16 cellular contexts compared by ENCODE assay signal in the genomic region with DNA sequence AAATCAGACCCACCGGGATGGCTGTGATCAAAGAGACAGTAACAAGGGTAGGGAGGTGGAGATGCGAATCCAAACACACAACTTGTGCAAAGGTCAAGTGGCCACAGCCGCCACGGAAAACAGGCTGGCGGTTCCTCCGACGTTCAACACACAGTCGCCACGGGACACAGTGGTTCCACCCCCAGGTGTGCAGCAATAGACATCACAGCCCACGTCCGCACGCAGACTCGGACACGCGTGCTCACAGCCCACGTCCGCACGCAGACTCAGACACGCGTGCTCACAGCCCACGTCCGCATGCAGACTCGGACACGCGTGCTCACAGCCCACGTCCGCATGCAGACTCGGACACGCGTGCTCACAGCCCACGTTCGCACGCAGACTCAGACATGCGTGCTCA.
DNase-seq lines count a peak whose midpoint lies in the region; TF ChIP-seq lines count a peak whose summit lies in the region.
"Had no signal": no experiment of that assay in that cellular context is flagged by ENCODE, and none has a peak within 500 bp of the region (broad histone marks: within the 10 kb centered on the region; RNA-seq: fewer than 3 reads in every experiment).

No MANE protein-coding gene starts in this region.

- H3K79me2 ChIP-seq in neural progenitor cell (ENCODE audit: low read depth): no peaks in the 10 kb centered on the region

- DNase-seq in activated T-cell treated with anti-CD3 and anti-CD28 coated beads, Interleukin-2, amount 50 U/mL, for 24 hours: no peak
- DNase-seq in activated T-cell treated with anti-CD3 and anti-CD28 coated beads for 4 hours (no peak), coronary artery (ENCODE audit: low spot score) (no peak), neural progenitor cell (ENCODE audit: low spot score) (no peak), transverse colon (no peak), glomerular visceral epithelial cell (ENCODE audit: extremely low spot score) (no peak), globus pallidus (ENCODE audit: low spot score) (no peak), NCI-H345 (lab: John Stamatoyannopoulos, UW) (no peak)
- DNase-seq: activated CD4-positive, CD25-positive, alpha-beta regulatory T cell; activated naive CD8-positive, alpha-beta T cell treated with anti-CD3 and anti-CD28 coated beads, Interleukin-2, amount 10 ng/mL, durations not matched to agents 7 days and 5 days; cortex of kidney; H7; NCI-H146; NCI-H446 treated with DMSO at 0.1 percent for 48 hours; SW 1271 had no signal

- H3K4me3 ChIP-seq in coronary artery: no peak overlapping the region
- H3K4me3 ChIP-seq in neural progenitor cell: no peak overlapping the region
- H3K4me3 ChIP-seq in transverse colon: no peak overlapping the region

- in situ Hi-C loops in transverse colon (cut with MboI; ENCODE audit: low pct_ligation_motif_present in 1 of 4, low pct_unique_long_range_greater_than_20kb in 1 of 4, low sequenced_read_pairs in 3 of 4): no loop called here

- no peak overlapping the region for H3K4me3 Mint-ChIP-seq in activated T-cell treated with anti-CD3 and anti-CD28 coated beads, Interleukin-2, amount 50 U/mL, for 24 hours
- H3K4me3 Mint-ChIP-seq in neural progenitor cell: no peak overlapping the region
- H3K4me3 Mint-ChIP-seq: activated naive CD8-positive, alpha-beta T cell treated with anti-CD3 and anti-CD28 coated beads, Interleukin-2, amount 10 ng/mL, durations not matched to agents 7 days and 5 days had no signal

- peaks cover 77% of the 10 kb centered on the region for H3K4me1 Mint-ChIP-seq in activated T-cell treated with anti-CD3 and anti-CD28 coated beads, Interleukin-2, amount 50 U/mL, for 24 hours (ENCODE audit: low read depth)
- H3K4me1 Mint-ChIP-seq in neural progenitor cell: peaks cover 65% of the 10 kb centered on the region

- H4K20me1 ChIP-seq in neural progenitor cell (ENCODE audit: low read depth): no peaks in the 10 kb centered on the region

- peak overlapping the region; percentile 57 for H3K27ac Mint-ChIP-seq in activated T-cell treated with anti-CD3 and anti-CD28 coated beads, Interleukin-2, amount 50 U/mL, for 24 hours
- peak overlapping the region; percentile 25 for H3K27ac Mint-ChIP-seq in neural progenitor cell
- H3K27ac Mint-ChIP-seq: activated naive CD8-positive, alpha-beta T cell treated with anti-CD3 and anti-CD28 coated beads, Interleukin-2, amount 10 ng/mL, durations not matched to agents 7 days and 5 days had no signal

- H2AFZ ChIP-seq in neural progenitor cell (replicated peaks): no peak overlapping the region

- H3K27me3 Mint-ChIP-seq in activated T-cell treated with anti-CD3 and anti-CD28 coated beads, Interleukin-2, amount 50 U/mL, for 24 hours: no peaks in the 10 kb centered on the region
- H3K27me3 Mint-ChIP-seq in neural progenitor cell (ENCODE audit: insufficient read depth, low read depth): peaks cover 6% of the 10 kb centered on the region
- H3K27me3 Mint-ChIP-seq: activated naive CD8-positive, alpha-beta T cell treated with anti-CD3 and anti-CD28 coated beads, Interleukin-2, amount 10 ng/mL, durations not matched to agents 7 days and 5 days had no signal

- WGBS in transverse colon (ENCODE audit: low coverage in 1 of 2), 2 donors: 91% methylated on average over 4 to 18 of the region's 34 CpGs

- H3K9me3 Mint-ChIP-seq in activated T-cell treated with anti-CD3 and anti-CD28 coated beads, Interleukin-2, amount 50 U/mL, for 24 hours: no peaks in the 10 kb centered on the region
- peaks cover 3% of the 10 kb centered on the region for H3K9me3 Mint-ChIP-seq in neural progenitor cell
- H3K9me3 Mint-ChIP-seq: activated naive CD8-positive, alpha-beta T cell treated with anti-CD3 and anti-CD28 coated beads, Interleukin-2, amount 10 ng/mL, durations not matched to agents 7 days and 5 days had no signal

- no peak overlapping the region for H3K9ac ChIP-seq in neural progenitor cell
- H3K9ac ChIP-seq: KMS-11 had no signal

- intact Hi-C loops in transverse colon (cut with DNase I; ENCODE audit: low total_unique reads): no loop called here

- no peaks in the 10 kb centered on the region for H3K9me3 ChIP-seq in neural progenitor cell (ENCODE audit: low read depth)
- H3K9me3 ChIP-seq in transverse colon: no peaks in the 10 kb centered on the region

- no peak overlapping the region for H3K4me2 ChIP-seq in neural progenitor cell

- no peaks in the 10 kb centered on the region for H3K36me3 ChIP-seq in neural progenitor cell
- no peaks in the 10 kb centered on the region for H3K36me3 ChIP-seq in transverse colon

- H3K4me1 ChIP-seq in neural progenitor cell (peaks cover 28% of the 10 kb centered on the region), transverse colon (peaks cover 40 to 69% (median 46%) of the 10 kb centered on the region in 4 donors)

- H3F3A ChIP-seq in neural progenitor cell (ENCODE audit: low read depth): peaks cover 24% of the 10 kb centered on the region

- H3K27me3 ChIP-seq in neural progenitor cell (no peaks in the 10 kb centered on the region), transverse colon (no peaks in the 10 kb centered on the region)

- no peak for TF ChIP-seq POLR2A in transverse colon (IDR thresholded peaks at IDR 0.05)

- peaks cover 50% of the 10 kb centered on the region for H3K36me3 Mint-ChIP-seq in activated T-cell treated with anti-CD3 and anti-CD28 coated beads, Interleukin-2, amount 50 U/mL, for 24 hours (ENCODE audit: low read depth)
- peaks cover 9% of the 10 kb centered on the region for H3K36me3 Mint-ChIP-seq in neural progenitor cell
- H3K36me3 Mint-ChIP-seq: activated naive CD8-positive, alpha-beta T cell treated with anti-CD3 and anti-CD28 coated beads, Interleukin-2, amount 10 ng/mL, durations not matched to agents 7 days and 5 days had no signal

- TF ChIP-seq CTCF in coronary artery (IDR thresholded peaks at IDR 0.05) (no peak), neural progenitor cell (IDR thresholded peaks at IDR 0.05) (no peak), transverse colon (IDR thresholded peaks at IDR 0.05) (no peak)

- TF ChIP-seq EP300 in transverse colon (IDR thresholded peaks at IDR 0.05; ENCODE audit: low read depth): no peak

- H3K27ac ChIP-seq in coronary artery (peak overlapping the region; percentile 68 to 93), neural progenitor cell (no peak overlapping the region), transverse colon (peak overlapping the region; percentile 92 to 99 (median 95))
- H3K27ac ChIP-seq: KMS-11 had no signal
